ENCODE assay signal across 10 cellular contexts in genomic region chr11:45663486-45664375, GRCh38. TPM values are rescaled to one million over a fixed set of nuclear protein-coding genes. Genes with fewer than 3 reads are reported as not detected.
DNase-seq lines count a peak whose midpoint lies in the region; ATAC-seq and TF ChIP-seq lines count a peak whose summit lies in the region.
"Had no signal": no experiment of that assay in that cellular context is flagged by ENCODE, and none has a peak within 500 bp of the region (broad histone marks: within the 10 kb centered on the region; RNA-seq: fewer than 3 reads in every experiment).

No MANE protein-coding gene starts in this region.

- BruUV-seq in HCT116 (replicated peaks; lab: Mats Ljungman, UMichigan), result no TSS peak

- H3K79me2 ChIP-seq in ACC112 (ENCODE audit: control insufficient read depth, insufficient read depth, low read length, unreplicated experiment) (peaks cover 7% of the 10 kb centered on the region), HCT116 (ENCODE audit: insufficient read depth, low read length) (no peaks in the 10 kb centered on the region)

- RAD21 ChIA-PET in HCT116 (lab: Charles Lee; ENCODE audit: low non-redundant PET in 1 of 2, low total read pairs in 2 of 2, uncharacterized antibody in 2 of 2, unreplicated experiment in 2 of 2), result no interaction called here

- TF ChIP-seq RAD21 in HCT116 (IDR thresholded peaks at IDR 0.05; ENCODE audit: low read depth), result no peak

- POLR2A ChIA-PET in HCT116 (lab: Charles Lee), result no interaction called here

- no peaks in the 10 kb centered on the region for H4K20me1 ChIP-seq in HCT116 (ENCODE audit: insufficient read depth)

- peaks cover 53% of the 10 kb centered on the region for H3K4me1 Mint-ChIP-seq in nephron
- H3K4me1 Mint-ChIP-seq in activated CD8-positive, alpha-beta memory T cell treated with anti-CD3 and anti-CD28 coated beads, Interleukin-2, amount 10 ng/mL, durations not matched to agents 7 days and 5 days, result no peaks in the 10 kb centered on the region

- CTCF ChIA-PET in HCT116 (lab: Charles Lee), result interaction anchor here (1.1 to 1.5 kb wide), 2 partner anchors 9 to 108 kb away, joined by 5 to 8 read pairs; no protein-coding TSS in a partner anchor
- CTCF ChIA-PET in activated CD8-positive, alpha-beta memory T cell treated with anti-CD3 and anti-CD28 coated beads, Interleukin-2, amount 10 ng/mL, durations not matched to agents 7 days and 5 days (lab: Charles Lee), result interaction anchor here (0.7 to 3.2 kb wide), 3 partner anchors 9 to 241 kb away, joined by 3 to 24 read pairs (median 6); no protein-coding TSS in a partner anchor

- H2AFZ ChIP-seq in ACC112 (ENCODE audit: low read length, unreplicated experiment) (no peak overlapping the region), HCT116 (ENCODE audit: low read depth, low read length, poor library complexity, severe bottlenecking) (no peak overlapping the region)

- H3K36me3 Mint-ChIP-seq in nephron (ENCODE audit: low read depth), result no peaks in the 10 kb centered on the region
- no peaks in the 10 kb centered on the region for H3K36me3 Mint-ChIP-seq in activated CD8-positive, alpha-beta memory T cell treated with anti-CD3 and anti-CD28 coated beads, Interleukin-2, amount 10 ng/mL, durations not matched to agents 7 days and 5 days

- H3K36me3 ChIP-seq in ACC112 (ENCODE audit: insufficient read depth, low read length) (no peaks in the 10 kb centered on the region), HCT116 (ENCODE audit: control insufficient read depth in 1 of 2, insufficient read depth in 2 of 2, low read length in 2 of 2) (no peaks in the 10 kb centered on the region)
- H3K36me3 ChIP-seq: pancreas had no signal

- H3K4me3 ChIP-seq in ACC112 (ENCODE audit: low read depth, low read length) (peak overlapping the region; percentile 78), HCT116 (replicated peaks in 1 of 2; ENCODE audit: low read depth in 1 of 2, low read length in 2 of 2) (no peak overlapping the region), coronary artery (peak overlapping the region; percentile 91)

- H3K27me3 Mint-ChIP-seq in nephron (ENCODE audit: low read depth), result peaks cover 61% of the 10 kb centered on the region
- peaks cover 82% of the 10 kb centered on the region for H3K27me3 Mint-ChIP-seq in activated CD8-positive, alpha-beta memory T cell treated with anti-CD3 and anti-CD28 coated beads, Interleukin-2, amount 10 ng/mL, durations not matched to agents 7 days and 5 days

- H3K9ac ChIP-seq in HCT116 (ENCODE audit: low read length), result no peak overlapping the region

- peak overlapping the region in 2 of 3 experiments; percentile 38 to 61 for H3K27ac Mint-ChIP-seq in nephron
- no peak overlapping the region for H3K27ac Mint-ChIP-seq in activated CD8-positive, alpha-beta memory T cell treated with anti-CD3 and anti-CD28 coated beads, Interleukin-2, amount 10 ng/mL, durations not matched to agents 7 days and 5 days

- H3K4me3 Mint-ChIP-seq in nephron, result peak overlapping the region; percentile 68 to 82 (median 82)
- H3K4me3 Mint-ChIP-seq in activated CD8-positive, alpha-beta memory T cell treated with anti-CD3 and anti-CD28 coated beads, Interleukin-2, amount 10 ng/mL, durations not matched to agents 7 days and 5 days, result no peak overlapping the region

- no peaks in the 10 kb centered on the region for H3K9me2 ChIP-seq in HCT116 (ENCODE audit: insufficient read depth)

- H3K9me3 ChIP-seq in HCT116 (ENCODE audit: control insufficient read depth in 1 of 2, insufficient read depth in 1 of 2, low read depth in 1 of 2, low read length in 2 of 2), result no peaks in the 10 kb centered on the region
- H3K9me3 ChIP-seq: pancreas had no signal

- ATAC-seq in HCT116 (no peak), GM18873 (IDR thresholded peaks at IDR 0.05; ENCODE audit: low FRiP score, unreplicated experiment) (no peak)
- no peak for ATAC-seq in activated CD8-positive, alpha-beta memory T cell treated with anti-CD3 and anti-CD28 coated beads, Interleukin-2, amount 10 ng/mL, durations not matched to agents 7 days and 5 days

- H3K27ac ChIP-seq in ACC112 (ENCODE audit: low read depth, low read length) (peak overlapping the region; percentile 77), HCT116 (ENCODE audit: low read depth, low read length) (no peak overlapping the region), coronary artery (peak overlapping the region in 1 of 2 donors; percentile 86)
- H3K27ac ChIP-seq: pancreas had no signal

- intact Hi-C loops in HCT116 (cut with micrococcal nuclease), result no loop called here

- 0 out of 2 replicates have a peak overlapping the region, but pooled peaks have one; percentile 6 for H3K4me2 ChIP-seq in HCT116 (ENCODE audit: low read length)

- TF ChIP-seq CTCF in HCT116 (IDR thresholded peaks at IDR 0.05 in 2 of 3, conservative IDR thresholded peaks at IDR 0.05 in 1 of 3; ENCODE audit: borderline replicate concordance in 1 of 3, insufficient read depth in 1 of 3, low read depth in 2 of 3, low read length in 2 of 3), result no peak
- TF ChIP-seq CTCF in coronary artery (IDR thresholded peaks at IDR 0.05), result no peak
- TF ChIP-seq CTCF in nephron (IDR thresholded peaks at IDR 0.05; ENCODE audit: unreplicated experiment in 3 of 3), result no peak

- DNase-seq in HCT116 (ENCODE audit: low read depth, low spot score), result no peak
- no peak for DNase-seq in coronary artery (ENCODE audit: low spot score)
- no peak for DNase-seq in NCI-H446 treated with DMSO at 0.1 percent for 48 hours (lab: John Stamatoyannopoulos, UW)
- DNase-seq in activated CD8-positive, alpha-beta memory T cell treated with anti-CD3 and anti-CD28 coated beads, Interleukin-2, amount 10 ng/mL, durations not matched to agents 7 days and 5 days, result no peak
- no peak for DNase-seq in SKM-1 (lab: John Stamatoyannopoulos, UW; ENCODE audit: unreplicated experiment)
- DNase-seq: GDM1 had no signal

- no peak for TF ChIP-seq POLR2A in HCT116 (IDR thresholded peaks at IDR 0.05; ENCODE audit: borderline replicate concordance, extremely low read depth, insufficient read depth, insufficient read length)

- H3K4me1 ChIP-seq in ACC112 (ENCODE audit: control insufficient read depth, insufficient read depth, low read length, unreplicated experiment), result peaks cover 46% of the 10 kb centered on the region
- H3K4me1 ChIP-seq in HCT116 (ENCODE audit: control insufficient read depth in 1 of 2, insufficient read depth in 2 of 2, low read length in 2 of 2), result peaks cover 3 to 18% of the 10 kb centered on the region in 2 experiments; a peak in 2 of 4 replicates

- no peaks in the 10 kb centered on the region for H3K9me3 Mint-ChIP-seq in nephron
- H3K9me3 Mint-ChIP-seq in activated CD8-positive, alpha-beta memory T cell treated with anti-CD3 and anti-CD28 coated beads, Interleukin-2, amount 10 ng/mL, durations not matched to agents 7 days and 5 days (ENCODE audit: low read depth), result no peaks in the 10 kb centered on the region

- no peaks in the 10 kb centered on the region; the same call in 1 of the 2 replicates for H3K27me3 ChIP-seq in ACC112 (ENCODE audit: insufficient read depth, low read length)
- H3K27me3 ChIP-seq in HCT116 (ENCODE audit: insufficient read depth, low read length), result peaks cover 12% of the 10 kb centered on the region; the same call in 1 of the 2 replicates

TF ChIP-seq in HCT116, 20 proteins besides CTCF, POLR2A, EP300 and RAD21:
- TF ChIP-seq EGR1 (IDR thresholded peaks at IDR 0.05; ENCODE audit: low read depth) (no peak), CBX3 (IDR thresholded peaks at IDR 0.05; ENCODE audit: low read depth) (no peak), ZFX (IDR thresholded peaks at IDR 0.05) (no peak), CEBPB (IDR thresholded peaks at IDR 0.05; ENCODE audit: low read depth) (no peak), ATF3 (IDR thresholded peaks at IDR 0.05) (no peak), EZH2 (IDR thresholded peaks at IDR 0.05) (no peak)

RNA-seq across cellular contexts. Expression of gene CHST1, which starts 1.7 kb away (rescaled TPM):
- 0.69 TPM for total RNA-seq in HCT116 (2021; ENCODE audit: unreplicated experiment)
- polyA plus RNA-seq in HCT116 (2012), result 0.55 and 0.65 TPM in 2 replicates
- total RNA-seq in activated CD8-positive, alpha-beta memory T cell treated with anti-CD3 and anti-CD28 coated beads, Interleukin-2, amount 10 ng/mL, durations not matched to agents 7 days and 5 days, result under 1 TPM in 1 of 2 experiments, not detected in 1; 0.35 TPM

Comparison
In these comparisons a context has a peak if more than half of its experiments do, and no peak if none do; other contexts are left out.
1. H3K4me3 ChIP-seq: peak in ACC112 (single experiment) and coronary artery (single experiment); none in HCT116 (0 of 2).